In genomic region chr11:70054020-70054419, GRCh38 we compare ENCODE assay signal across 15 cellular contexts. TPM values are rescaled to one million over a fixed set of nuclear protein-coding genes. Genes with fewer than 3 reads are reported as not detected.
A peak's percentile ranks its signal among the peaks of the same experiment; 100 is the strongest.
DNase-seq lines count a peak whose midpoint lies in the region; ATAC-seq and TF ChIP-seq lines count a peak whose summit lies in the region.
"Had no signal": no experiment of that assay in that cellular context is flagged by ENCODE, and none has a peak within 500 bp of the region (broad histone marks: within the 10 kb centered on the region; RNA-seq: fewer than 3 reads in every experiment).

No MANE protein-coding gene starts in this region.

- peak; percentile 25 for DNase-seq in activated CD8-positive, alpha-beta memory T cell treated with anti-CD3 and anti-CD28 coated beads, Interleukin-2, amount 10 ng/mL, durations not matched to agents 7 days and 5 days
- DNase-seq in activated CD8-positive, alpha-beta memory T cell treated with anti-CD3 and anti-CD28 coated beads, Interleukin-2, amount 50 U/mL, for 48 hours, result no peak
- DNase-seq in coronary artery (ENCODE audit: low spot score) (peak; percentile 66), lower leg skin (ENCODE audit: low spot score in 2 of 2) (peak; percentile 8 to 31), type B pancreatic cell (ENCODE audit: extremely low spot score, unreplicated experiment) (peak; percentile 34), hippocampal formation (lab: John Stamatoyannopoulos, UW) (no peak)
- DNase-seq: 8988T; ACHN; Calu3; CD4-positive, CD25-positive, alpha-beta regulatory T cell; DMS 273 treated with DMSO at 0.1 percent for 48 hours; H7 had no signal

- no peak for TF ChIP-seq POLR2A in lower leg skin (IDR thresholded peaks at IDR 0.05)

- TF ChIP-seq CTCF in coronary artery (IDR thresholded peaks at IDR 0.05) (no peak), lower leg skin (IDR thresholded peaks at IDR 0.05) (no peak), type B pancreatic cell (conservative IDR thresholded peaks at IDR 0.05) (no peak)

- no peak overlapping the region for H3K4me3 Mint-ChIP-seq in activated CD8-positive, alpha-beta memory T cell treated with anti-CD3 and anti-CD28 coated beads, Interleukin-2, amount 10 ng/mL, durations not matched to agents 7 days and 5 days
- no peak overlapping the region for H3K4me3 Mint-ChIP-seq in type B pancreatic cell
- H3K4me3 Mint-ChIP-seq: CD4-positive, CD25-positive, alpha-beta regulatory T cell had no signal

- ATAC-seq in activated CD8-positive, alpha-beta memory T cell treated with anti-CD3 and anti-CD28 coated beads, Interleukin-2, amount 10 ng/mL, durations not matched to agents 7 days and 5 days, result no peak
- no peak for ATAC-seq in HG03039 (IDR thresholded peaks at IDR 0.05; ENCODE audit: unreplicated experiment)
- ATAC-seq: HepG2 had no signal

- H3K27ac Mint-ChIP-seq in activated CD8-positive, alpha-beta memory T cell treated with anti-CD3 and anti-CD28 coated beads, Interleukin-2, amount 10 ng/mL, durations not matched to agents 7 days and 5 days, result no peak overlapping the region
- no peak overlapping the region for H3K27ac Mint-ChIP-seq in type B pancreatic cell

- H3K27ac ChIP-seq in coronary artery, result no peak overlapping the region
- H3K27ac ChIP-seq: BLaER1 treated with 17β-estradiol and CSF1 and Interleukin-3, amounts not matched to agents 10 nM and 100 nM had no signal

- H3K4me1 Mint-ChIP-seq in activated CD8-positive, alpha-beta memory T cell treated with anti-CD3 and anti-CD28 coated beads, Interleukin-2, amount 10 ng/mL, durations not matched to agents 7 days and 5 days, result no peaks in the 10 kb centered on the region
- no peaks in the 10 kb centered on the region for H3K4me1 Mint-ChIP-seq in type B pancreatic cell (ENCODE audit: unreplicated experiment)
- H3K4me1 Mint-ChIP-seq: CD4-positive, CD25-positive, alpha-beta regulatory T cell had no signal

- CTCF ChIA-PET in activated CD8-positive, alpha-beta memory T cell treated with anti-CD3 and anti-CD28 coated beads, Interleukin-2, amount 10 ng/mL, durations not matched to agents 7 days and 5 days (lab: Charles Lee), result no interaction called here

- no peaks in the 10 kb centered on the region for H3K9me3 Mint-ChIP-seq in activated CD8-positive, alpha-beta memory T cell treated with anti-CD3 and anti-CD28 coated beads, Interleukin-2, amount 10 ng/mL, durations not matched to agents 7 days and 5 days (ENCODE audit: low read depth)
- H3K9me3 Mint-ChIP-seq in type B pancreatic cell, result peaks cover 19% of the 10 kb centered on the region

- intact Hi-C loops in lower leg skin (cut with DNase I; ENCODE audit: low total_unique reads), result no loop called here

- WGBS in lower leg skin, 2 donors, result 87 to 95% methylated on average over 2 of the region's 2 CpGs

- no peaks in the 10 kb centered on the region for H3K36me3 Mint-ChIP-seq in activated CD8-positive, alpha-beta memory T cell treated with anti-CD3 and anti-CD28 coated beads, Interleukin-2, amount 10 ng/mL, durations not matched to agents 7 days and 5 days
- H3K36me3 Mint-ChIP-seq in type B pancreatic cell, result no peaks in the 10 kb centered on the region
- H3K36me3 Mint-ChIP-seq: CD4-positive, CD25-positive, alpha-beta regulatory T cell had no signal

- H3K27me3 Mint-ChIP-seq in activated CD8-positive, alpha-beta memory T cell treated with anti-CD3 and anti-CD28 coated beads, Interleukin-2, amount 10 ng/mL, durations not matched to agents 7 days and 5 days, result peaks cover 31% of the 10 kb centered on the region
- no peaks in the 10 kb centered on the region for H3K27me3 Mint-ChIP-seq in type B pancreatic cell

- H3K4me3 ChIP-seq in coronary artery (no peak overlapping the region), lower leg skin (ENCODE audit: low read depth, poor library complexity, severe bottlenecking) (no peak overlapping the region)
- H3K4me3 ChIP-seq: BLaER1 treated with 17β-estradiol and CSF1 and Interleukin-3, amounts not matched to agents 10 nM and 100 nM had no signal

RNA-seq across cellular contexts. Expression of gene ANO1, which starts 24.1 kb away (rescaled TPM):
- not detected for total RNA-seq in activated CD8-positive, alpha-beta memory T cell treated with anti-CD3 and anti-CD28 coated beads, Interleukin-2, amount 10 ng/mL, durations not matched to agents 7 days and 5 days
- total RNA-seq in lower leg skin (100 to 1,000 TPM in 1 of 4 donors, 10 to 100 TPM in 3; 55.1 to 106 (median 76.8) TPM), type B pancreatic cell (ENCODE audit: low replicate concordance) (14.9 and 29.2 TPM in 2 replicates)
- total RNA-seq: CD4-positive, CD25-positive, alpha-beta regulatory T cell; HepG2 had no signal

Comparison
In these comparisons a context has a peak if more than half of its experiments do, and no peak if none do; other contexts are left out.
1. DNase-seq: peak in activated CD8-positive, alpha-beta memory T cell treated with anti-CD3 and anti-CD28 coated beads, Interleukin-2, amount 10 ng/mL, durations not matched to agents 7 days and 5 days (single experiment), coronary artery (single experiment), lower leg skin (2 of 2) and type B pancreatic cell (single experiment); none in activated CD8-positive, alpha-beta memory T cell treated with anti-CD3 and anti-CD28 coated beads, Interleukin-2, amount 50 U/mL, for 48 hours (single experiment) and hippocampal formation (0 of 2).
2. RNA of gene ANO1, which starts 24.1 kb away (total RNA-seq): 55.1 to 106 TPM in lower leg skin and 14.9 to 29.2 TPM in type B pancreatic cell; not detected in activated CD8-positive, alpha-beta memory T cell treated with anti-CD3 and anti-CD28 coated beads, Interleukin-2, amount 10 ng/mL, durations not matched to agents 7 days and 5 days; every median in the first group is over 10 times any median in the second.